In genomic region chr3:159989973-159990846, GRCh38 we compare ENCODE assay signal across 13 cellular contexts. TPM values are rescaled to one million over a fixed set of nuclear protein-coding genes. Genes with fewer than 3 reads are reported as not detected.
DNase-seq lines count a peak whose midpoint lies in the region; ATAC-seq and TF ChIP-seq lines count a peak whose summit lies in the region.
"Had no signal": no experiment of that assay in that cellular context is flagged by ENCODE, and none has a peak within 500 bp of the region (broad histone marks: within the 10 kb centered on the region; RNA-seq: fewer than 3 reads in every experiment).

No MANE protein-coding gene starts in this region.

- peak; percentile 10 for ATAC-seq in mucosa of descending colon
- ATAC-seq: activated naive CD8-positive, alpha-beta T cell treated with anti-CD3 and anti-CD28 coated beads, Interleukin-2, amount 50 U/mL, for 24 hours; left cardiac atrium had no signal

- H3K9me3 ChIP-seq in HEK293 (ENCODE audit: control insufficient read depth, insufficient read depth, low read depth, low read length) (no peaks in the 10 kb centered on the region), mucosa of descending colon (no peaks in the 10 kb centered on the region), thyroid gland (no peaks in the 10 kb centered on the region)
- H3K9me3 ChIP-seq: esophagus squamous epithelium had no signal

- DNase-seq in NCI-H748 (lab: John Stamatoyannopoulos, UW; ENCODE audit: unreplicated experiment), result peak; percentile 3
- DNase-seq in NCI-H748 treated with DMSO at 0.1 percent for 48 hours (lab: John Stamatoyannopoulos, UW), result no peak
- no peak for DNase-seq in activated T-helper 2 cell treated with anti-CD3 and anti-CD28 coated beads, Interferon-gamma antibody, Interleukin-2, Interleukin-4, amounts not matched to agents 10 μg/mL and 5 μg/mL and 100 μg/mL, durations not matched to agents 14 hours and 24 hours and 36 hours (ENCODE audit: low spot score)
- DNase-seq in mucosa of descending colon, result no peak
- DNase-seq in midbrain (lab: John Stamatoyannopoulos, UW), result no peak
- no peak for DNase-seq in MV-4-11 (lab: John Stamatoyannopoulos, UW)
- DNase-seq in thyroid gland, result no peak
- DNase-seq: activated naive CD8-positive, alpha-beta T cell treated with anti-CD3 and anti-CD28 coated beads, Interleukin-2, amount 50 U/mL, for 24 hours; esophagus squamous epithelium; left cardiac atrium; NCI-H1048 had no signal

- intact Hi-C loops in activated T-helper 2 cell treated with anti-CD3 and anti-CD28 coated beads, Interferon-gamma antibody, Interleukin-2, Interleukin-4, amounts not matched to agents 10 μg/mL and 5 μg/mL and 100 μg/mL, durations not matched to agents 14 hours and 24 hours and 36 hours (cut with micrococcal nuclease), result loop anchor here (2.0 to 10.0 kb wide), 5 partner anchors 58 to 425 kb away; no protein-coding TSS in a partner anchor
- intact Hi-C loops in mucosa of descending colon (cut with DNase I, micrococcal nuclease), result no loop called here
- intact Hi-C loops in thyroid gland (cut with DNase I), result no loop called here

- TF ChIP-seq CTCF in HEK293 (tag by site-specific recombination; IDR thresholded peaks at IDR 0.05) (no peak), mucosa of descending colon (IDR thresholded peaks at IDR 0.05) (no peak), thyroid gland (IDR thresholded peaks at IDR 0.05) (no peak)

- no peak overlapping the region for H3K27ac Mint-ChIP-seq in activated T-helper 2 cell treated with anti-CD3 and anti-CD28 coated beads, Interferon-gamma antibody, Interleukin-2, Interleukin-4, amounts not matched to agents 10 μg/mL and 5 μg/mL and 100 μg/mL, durations not matched to agents 14 hours and 24 hours and 36 hours
- H3K27ac Mint-ChIP-seq: activated naive CD8-positive, alpha-beta T cell treated with anti-CD3 and anti-CD28 coated beads, Interleukin-2, amount 50 U/mL, for 24 hours had no signal

- CTCF ChIA-PET in HEK293 (lab: Yijun Ruan, JAX), result interaction anchor here (0.6 to 3.3 kb wide), 6 partner anchors 12 to 237 kb away, joined by 3 to 29 read pairs (median 6); no protein-coding TSS in a partner anchor

- H3K27ac ChIP-seq in HEK293 (ENCODE audit: extremely low read depth, low read depth, low read length), result no peak overlapping the region
- H3K27ac ChIP-seq in thyroid gland, result no peak overlapping the region

- no peaks in the 10 kb centered on the region for H3K9me3 Mint-ChIP-seq in activated T-helper 2 cell treated with anti-CD3 and anti-CD28 coated beads, Interferon-gamma antibody, Interleukin-2, Interleukin-4, amounts not matched to agents 10 μg/mL and 5 μg/mL and 100 μg/mL, durations not matched to agents 14 hours and 24 hours and 36 hours
- H3K9me3 Mint-ChIP-seq: activated naive CD8-positive, alpha-beta T cell treated with anti-CD3 and anti-CD28 coated beads, Interleukin-2, amount 50 U/mL, for 24 hours had no signal

- H3K4me1 ChIP-seq in HEK293 (ENCODE audit: control insufficient read depth, insufficient read depth, low read length) (no peaks in the 10 kb centered on the region), mucosa of descending colon (ENCODE audit: low read depth) (no peaks in the 10 kb centered on the region), thyroid gland (peaks cover 3 to 9% of the 10 kb centered on the region in 2 donors)

- 83 to 86% methylated on average over 5 of the region's 5 CpGs for WGBS in thyroid gland, 2 donors

- peaks cover 5% of the 10 kb centered on the region for H3K27me3 Mint-ChIP-seq in activated T-helper 2 cell treated with anti-CD3 and anti-CD28 coated beads, Interferon-gamma antibody, Interleukin-2, Interleukin-4, amounts not matched to agents 10 μg/mL and 5 μg/mL and 100 μg/mL, durations not matched to agents 14 hours and 24 hours and 36 hours (ENCODE audit: low read depth)

- POLR2A ChIA-PET in HEK293 (lab: Yijun Ruan, JAX), result no interaction called here

- TF ChIP-seq POLR2A in thyroid gland (IDR thresholded peaks at IDR 0.05), result no peak

- peaks cover 34% of the 10 kb centered on the region for H3K4me1 Mint-ChIP-seq in activated T-helper 2 cell treated with anti-CD3 and anti-CD28 coated beads, Interferon-gamma antibody, Interleukin-2, Interleukin-4, amounts not matched to agents 10 μg/mL and 5 μg/mL and 100 μg/mL, durations not matched to agents 14 hours and 24 hours and 36 hours (ENCODE audit: low read depth)

- no peaks in the 10 kb centered on the region for H3K27me3 ChIP-seq in thyroid gland
- H3K27me3 ChIP-seq: esophagus squamous epithelium had no signal

- no peak overlapping the region for H3K4me3 ChIP-seq in HEK293 (ENCODE audit: low read depth, low read length)
- no peak overlapping the region for H3K4me3 ChIP-seq in mucosa of descending colon
- no peak overlapping the region for H3K4me3 ChIP-seq in thyroid gland (replicated peaks in 1 of 3)

- peaks cover 20% of the 10 kb centered on the region for H3K36me3 Mint-ChIP-seq in activated T-helper 2 cell treated with anti-CD3 and anti-CD28 coated beads, Interferon-gamma antibody, Interleukin-2, Interleukin-4, amounts not matched to agents 10 μg/mL and 5 μg/mL and 100 μg/mL, durations not matched to agents 14 hours and 24 hours and 36 hours (ENCODE audit: low read depth)

- peaks cover 0 to 9% of the 10 kb centered on the region in 2 experiments; a peak in 1 of 3 replicates for H3K36me3 ChIP-seq in HEK293 (ENCODE audit: control insufficient read depth in 2 of 2, insufficient read depth in 1 of 2, low read length in 2 of 2)
- H3K36me3 ChIP-seq in mucosa of descending colon (ENCODE audit: low read depth), result no peaks in the 10 kb centered on the region
- H3K36me3 ChIP-seq in thyroid gland, result no peaks in the 10 kb centered on the region

- H3K4me3 Mint-ChIP-seq in activated T-helper 2 cell treated with anti-CD3 and anti-CD28 coated beads, Interferon-gamma antibody, Interleukin-2, Interleukin-4, amounts not matched to agents 10 μg/mL and 5 μg/mL and 100 μg/mL, durations not matched to agents 14 hours and 24 hours and 36 hours (ENCODE audit: low read depth), result peak overlapping the region; percentile 75
- H3K4me3 Mint-ChIP-seq: activated naive CD8-positive, alpha-beta T cell treated with anti-CD3 and anti-CD28 coated beads, Interleukin-2, amount 50 U/mL, for 24 hours had no signal

TF ChIP-seq in HEK293, 187 proteins besides CTCF, POLR2A, EP300 and RAD21 (continues in another document):
- TF ChIP-seq ZNF114 (tag by site-specific recombination; IDR thresholded peaks at IDR 0.05) (no peak), ZBTB10 (tag by site-specific recombination; IDR thresholded peaks at IDR 0.05) (no peak), ZNF202 (tag by site-specific recombination; IDR thresholded peaks at IDR 0.05; ENCODE audit: borderline replicate concordance) (no peak), ZNF398 (tag by site-specific recombination; IDR thresholded peaks at IDR 0.05) (no peak), ZNF560 (tag by site-specific recombination; IDR thresholded peaks at IDR 0.05; ENCODE audit: borderline replicate concordance) (no peak), ZNF223 (tag by site-specific recombination; IDR thresholded peaks at IDR 0.05) (peak; percentile 97), ZNF571 (tag by site-specific recombination; IDR thresholded peaks at IDR 0.05) (no peak)

RNA-seq across cellular contexts. Expression of gene IL12A, which starts 1.6 kb away (rescaled TPM):
- total RNA-seq in activated T-helper 2 cell treated with anti-CD3 and anti-CD28 coated beads, Interferon-gamma antibody, Interleukin-2, Interleukin-4, amounts not matched to agents 10 μg/mL and 5 μg/mL and 100 μg/mL, durations not matched to agents 14 hours and 24 hours and 36 hours, result 0.53 and 0.87 TPM in 2 replicates
- 1 to 10 TPM in 1 of 3 donors, under 1 TPM in 2; 0.23 to 2.3 (median 0.27) TPM for total RNA-seq in mucosa of descending colon
- total RNA-seq in thyroid gland, result 1 to 10 TPM in 1 of 4 donors, under 1 TPM in 1, not detected in 2; 0.75 to 1.4 TPM
- total RNA-seq: A673 had no signal
